Comparison of ENCODE assay signal across 15 cellular contexts in genomic region chr3:70000563-70001081, GRCh38. TPM values are rescaled to one million over a fixed set of nuclear protein-coding genes. Genes with fewer than 3 reads are reported as not detected.
A peak's percentile ranks its signal among the peaks of the same experiment; 100 is the strongest.
DNase-seq lines count a peak whose midpoint lies in the region; ATAC-seq and TF ChIP-seq lines count a peak whose summit lies in the region.
"Had no signal": no experiment of that assay in that cellular context is flagged by ENCODE, and none has a peak within 500 bp of the region (broad histone marks: within the 10 kb centered on the region; RNA-seq: fewer than 3 reads in every experiment).

No MANE protein-coding gene starts in this region.

- H3K27ac ChIP-seq in stomach, result peak overlapping the region in 2 of 5 donors; percentile 77 to 80

- H3K4me3 ChIP-seq in foreskin fibroblast (ENCODE audit: low read depth in 1 of 2, low read length in 2 of 2), result no peak overlapping the region
- H3K4me3 ChIP-seq in stomach, result no peak overlapping the region

- H3K4me1 ChIP-seq in stomach, result peaks cover 6 to 33% (median 17%) of the 10 kb centered on the region in 4 donors

- no peaks in the 10 kb centered on the region for H3K27me3 ChIP-seq in stomach

- no peak for TF ChIP-seq EP300 in stomach (IDR thresholded peaks at IDR 0.05)

- no peaks in the 10 kb centered on the region for H3K36me3 ChIP-seq in stomach

- DNase-seq in LHCN-M2 (ENCODE audit: low read depth), result peak; percentile 7
- DNase-seq in SHP77 (lab: John Stamatoyannopoulos, UW), result peak; percentile 54 to 58
- peak; percentile 8 to 23 for DNase-seq in foreskin fibroblast
- DNase-seq in posterior cingulate gyrus, result peak; percentile 31 to 94 (median 70)
- no peak for DNase-seq in activated CD4-positive, alpha-beta T cell treated with anti-CD3 and anti-CD28 coated beads, Interleukin-2, amount 50 U/mL, for 4 hours
- DNase-seq in stomach, result no peak
- no peak for DNase-seq in RPMI8226
- DNase-seq: activated B cell treated with CpG ODN at 0.5 μM for 24 hours; activated CD8-positive, alpha-beta memory T cell treated with anti-CD3 and anti-CD28 coated beads, Interleukin-2, amount 50 U/mL, for 4 hours; activated naive CD8-positive, alpha-beta T cell treated with anti-CD3 and anti-CD28 coated beads for 36 hours; cortex of kidney; H7; NCI-H1048 had no signal

- WGBS in stomach, 5 donors, result 24 to 51% (median 31%) methylated on average over 4 of the region's 4 CpGs

- TF ChIP-seq CTCF in foreskin fibroblast (IDR thresholded peaks at IDR 0.05; ENCODE audit: low read depth, low read length) (no peak), stomach (IDR thresholded peaks at IDR 0.05) (no peak)

- no peak for TF ChIP-seq POLR2A in stomach (IDR thresholded peaks at IDR 0.05)

- no peak for ATAC-seq in GM21367 (IDR thresholded peaks at IDR 0.05; ENCODE audit: unreplicated experiment)

- no peaks in the 10 kb centered on the region for H3K9me3 ChIP-seq in stomach

- intact Hi-C loops in posterior cingulate gyrus (cut with DNase I), result no loop called here
- intact Hi-C loops in stomach (cut with DNase I; ENCODE audit: low total_unique reads), result no loop called here

RNA-seq across cellular contexts. Expression of gene SAMMSON, which starts 1.1 kb away (rescaled TPM):
- total RNA-seq in LHCN-M2 (2014; rRNA removed) (not detected in 2 replicates), stomach (1 to 10 TPM in 3 of 5 donors, not detected in 2; 2.6 to 4.9 (median 2.9) TPM)
- polyA plus RNA-seq in LHCN-M2 (2012), result not detected
- under 1 TPM; 0.46 to 0.87 (median 0.78) TPM for polyA plus RNA-seq in stomach
- total RNA-seq: activated B cell treated with CpG ODN at 0.5 μM for 24 hours; activated naive CD8-positive, alpha-beta T cell treated with anti-CD3 and anti-CD28 coated beads for 36 hours; H7 had no signal
- polyA plus RNA-seq: keratinocyte had no signal

Comparison
In these comparisons a context has a peak if more than half of its experiments do, and no peak if none do; other contexts are left out.
1. DNase-seq: peak in LHCN-M2 (single experiment), SHP77 (2 of 2), foreskin fibroblast (2 of 2) and posterior cingulate gyrus (10 of 10); none in activated CD4-positive, alpha-beta T cell treated with anti-CD3 and anti-CD28 coated beads, Interleukin-2, amount 50 U/mL, for 4 hours (0 of 2), stomach (single experiment) and RPMI8226 (single experiment).